ENCODE assay signal across 1 cellular context in the genomic region with DNA sequence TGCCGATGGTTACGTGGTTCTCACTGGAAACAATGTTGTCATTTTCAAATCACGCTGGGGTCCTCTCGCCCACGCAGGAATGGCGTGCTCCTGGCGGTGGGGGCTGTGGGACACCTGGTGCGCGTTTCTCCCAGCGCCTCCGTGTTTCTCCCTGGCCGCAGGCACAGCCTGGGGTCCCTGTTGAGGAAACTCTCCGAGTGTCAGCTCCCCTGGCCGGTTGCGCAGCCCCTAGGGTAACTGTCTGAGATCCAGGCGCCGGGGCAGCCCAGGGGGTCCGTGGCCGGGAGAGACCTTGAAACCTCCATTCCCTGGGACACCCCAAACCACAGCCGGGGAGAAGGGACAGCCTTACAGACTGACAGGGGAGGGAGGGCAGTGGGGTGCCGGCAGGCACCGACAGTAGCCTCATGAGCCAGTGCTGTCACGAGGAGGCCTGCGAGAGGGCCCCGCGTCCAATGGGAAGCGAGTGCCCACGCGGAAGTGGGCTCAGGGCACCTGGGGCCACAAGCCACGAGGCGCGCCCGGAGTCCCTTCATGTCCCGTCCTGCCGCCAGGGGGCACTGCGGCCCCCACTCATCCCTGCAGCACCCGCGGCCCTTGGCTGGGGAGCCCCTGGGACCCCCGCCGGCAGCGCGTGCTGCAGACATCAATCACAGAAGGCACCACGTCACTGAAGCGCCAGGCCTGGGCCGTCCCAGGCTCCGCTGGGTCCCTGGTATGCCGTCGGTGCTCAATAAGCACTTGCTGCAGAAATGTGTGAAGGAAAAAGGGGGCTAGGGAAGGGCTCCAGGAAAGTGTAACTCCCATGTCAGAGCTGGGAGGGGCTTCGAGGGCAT.
A peak's percentile ranks its signal among the peaks of the same experiment; 100 is the strongest.
TF ChIP-seq lines count a peak whose summit lies in the region.

No MANE protein-coding gene starts in this region.

TF ChIP-seq in HepG2, 621 proteins besides CTCF, POLR2A, EP300 and RAD21 (continued from another document and continues in another):
- TF ChIP-seq ZNF687 (CRISPR knock-in tag; IDR thresholded peaks at IDR 0.05) (peak; percentile 86), ZNF382 (CRISPR knock-in tag; IDR thresholded peaks at IDR 0.05; ENCODE audit: borderline replicate concordance) (no peak), SOX6 (IDR thresholded peaks at IDR 0.05) (no peak), SOX6 (CRISPR knock-in tag; IDR thresholded peaks at IDR 0.05) (no peak), ZSCAN29 (CRISPR knock-in tag; conservative IDR thresholded peaks at IDR 0.05) (no peak), ARNT (IDR thresholded peaks at IDR 0.05) (no peak), SP4 (CRISPR knock-in tag; IDR thresholded peaks at IDR 0.05) (no peak), GLMP (CRISPR knock-in tag; IDR thresholded peaks at IDR 0.05; ENCODE audit: borderline replicate concordance) (no peak), ZNF841 (CRISPR knock-in tag; IDR thresholded peaks at IDR 0.05; ENCODE audit: borderline replicate concordance) (no peak), POLR2AphosphoS2 (IDR thresholded peaks at IDR 0.05; ENCODE audit: low read depth, low read length) (no peak), RFX1 (IDR thresholded peaks at IDR 0.05) (no peak), TRIM24 (CRISPR knock-in tag; IDR thresholded peaks at IDR 0.05) (no peak), HOMEZ (CRISPR knock-in tag; IDR thresholded peaks at IDR 0.05; ENCODE audit: low read depth) (no peak), PITX1 (CRISPR knock-in tag; IDR thresholded peaks at IDR 0.05) (no peak), ASH2L (IDR thresholded peaks at IDR 0.05; ENCODE audit: insufficient read length, low read depth, low read length) (no peak), CCDC6 (CRISPR knock-in tag; IDR thresholded peaks at IDR 0.05) (0 out of 2 replicates have a peak, but pooled peaks have one; percentile 75), STAG1 (CRISPR knock-in tag; IDR thresholded peaks at IDR 0.05) (peak; percentile 41; the same call in 1 of the 2 replicates), TAF1 (CRISPR knock-in tag; IDR thresholded peaks at IDR 0.05) (no peak), ZMYM2 (CRISPR knock-in tag; IDR thresholded peaks at IDR 0.05) (no peak), ZHX2 (IDR thresholded peaks at IDR 0.05; ENCODE audit: low read depth) (no peak), ZHX2 (CRISPR knock-in tag; IDR thresholded peaks at IDR 0.05; ENCODE audit: borderline replicate concordance) (no peak), U2AF2 (IDR thresholded peaks at IDR 0.05; ENCODE audit: low read depth, low read length) (no peak), ERF (CRISPR knock-in tag; IDR thresholded peaks at IDR 0.05) (no peak; the same call in 1 of the 2 replicates), ZSCAN31 (CRISPR knock-in tag; IDR thresholded peaks at IDR 0.05; ENCODE audit: low read depth) (no peak), TCF7L2 (IDR thresholded peaks at IDR 0.05; ENCODE audit: low read depth, low read length) (no peak), DR1 (CRISPR knock-in tag; IDR thresholded peaks at IDR 0.05) (no peak)
- TF ChIP-seq, protein P1, sequence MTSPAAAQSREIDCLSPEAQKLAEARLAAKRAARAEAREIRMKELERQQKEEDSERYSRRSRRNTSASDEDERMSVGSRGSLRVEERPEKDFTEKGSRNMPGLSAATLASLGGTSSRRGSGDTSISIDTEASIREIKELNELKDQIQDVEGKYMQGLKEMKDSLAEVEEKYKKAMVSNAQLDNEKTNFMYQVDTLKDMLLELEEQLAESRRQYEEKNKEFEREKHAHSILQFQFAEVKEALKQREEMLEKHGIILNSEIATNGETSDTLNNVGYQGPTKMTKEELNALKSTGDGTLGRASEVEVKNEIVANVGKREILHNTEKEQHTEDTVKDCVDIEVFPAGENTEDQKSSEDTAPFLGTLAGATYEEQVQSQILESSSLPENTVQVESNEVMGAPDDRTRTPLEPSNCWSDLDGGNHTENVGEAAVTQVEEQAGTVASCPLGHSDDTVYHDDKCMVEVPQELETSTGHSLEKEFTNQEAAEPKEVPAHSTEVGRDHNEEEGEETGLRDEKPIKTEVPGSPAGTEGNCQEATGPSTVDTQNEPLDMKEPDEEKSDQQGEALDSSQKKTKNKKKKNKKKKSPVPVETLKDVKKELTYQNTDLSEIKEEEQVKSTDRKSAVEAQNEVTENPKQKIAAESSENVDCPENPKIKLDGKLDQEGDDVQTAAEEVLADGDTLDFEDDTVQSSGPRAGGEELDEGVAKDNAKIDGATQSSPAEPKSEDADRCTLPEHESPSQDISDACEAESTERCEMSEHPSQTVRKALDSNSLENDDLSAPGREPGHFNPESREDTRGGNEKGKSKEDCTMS (CRISPR knock-in tag; conservative IDR thresholded peaks at IDR 0.05): no peak
- TF ChIP-seq, protein P2, sequence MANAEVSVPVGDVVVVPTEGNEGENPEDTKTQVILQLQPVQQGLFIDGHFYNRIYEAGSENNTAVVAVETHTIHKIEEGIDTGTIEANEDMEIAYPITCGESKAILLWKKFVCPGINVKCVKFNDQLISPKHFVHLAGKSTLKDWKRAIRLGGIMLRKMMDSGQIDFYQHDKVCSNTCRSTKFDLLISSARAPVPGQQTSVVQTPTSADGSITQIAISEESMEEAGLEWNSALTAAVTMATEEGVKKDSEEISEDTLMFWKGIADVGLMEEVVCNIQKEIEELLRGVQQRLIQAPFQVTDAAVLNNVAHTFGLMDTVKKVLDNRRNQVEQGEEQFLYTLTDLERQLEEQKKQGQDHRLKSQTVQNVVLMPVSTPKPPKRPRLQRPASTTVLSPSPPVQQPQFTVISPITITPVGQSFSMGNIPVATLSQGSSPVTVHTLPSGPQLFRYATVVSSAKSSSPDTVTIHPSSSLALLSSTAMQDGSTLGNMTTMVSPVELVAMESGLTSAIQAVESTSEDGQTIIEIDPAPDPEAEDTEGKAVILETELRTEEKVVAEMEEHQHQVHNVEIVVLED (CRISPR knock-in tag; IDR thresholded peaks at IDR 0.05; ENCODE audit: borderline replicate concordance): no peak
- TF ChIP-seq, protein P3, sequence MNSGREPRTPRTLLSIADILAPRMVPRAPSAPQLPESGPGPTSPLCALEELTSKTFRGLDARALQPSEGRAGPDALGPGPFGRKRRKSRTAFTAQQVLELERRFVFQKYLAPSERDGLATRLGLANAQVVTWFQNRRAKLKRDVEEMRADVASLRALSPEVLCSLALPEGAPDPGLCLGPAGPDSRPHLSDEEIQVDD (CRISPR knock-in tag; IDR thresholded peaks at IDR 0.05; ENCODE audit: borderline replicate concordance): no peak
- TF ChIP-seq, protein P4, sequence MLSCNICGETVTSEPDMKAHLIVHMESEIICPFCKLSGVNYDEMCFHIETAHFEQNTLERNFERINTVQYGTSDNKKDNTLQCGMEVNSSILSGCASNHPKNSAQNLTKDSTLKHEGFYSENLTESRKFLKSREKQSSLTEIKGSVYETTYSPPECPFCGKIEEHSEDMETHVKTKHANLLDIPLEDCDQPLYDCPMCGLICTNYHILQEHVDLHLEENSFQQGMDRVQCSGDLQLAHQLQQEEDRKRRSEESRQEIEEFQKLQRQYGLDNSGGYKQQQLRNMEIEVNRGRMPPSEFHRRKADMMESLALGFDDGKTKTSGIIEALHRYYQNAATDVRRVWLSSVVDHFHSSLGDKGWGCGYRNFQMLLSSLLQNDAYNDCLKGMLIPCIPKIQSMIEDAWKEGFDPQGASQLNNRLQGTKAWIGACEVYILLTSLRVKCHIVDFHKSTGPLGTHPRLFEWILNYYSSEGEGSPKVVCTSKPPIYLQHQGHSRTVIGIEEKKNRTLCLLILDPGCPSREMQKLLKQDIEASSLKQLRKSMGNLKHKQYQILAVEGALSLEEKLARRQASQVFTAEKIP (CRISPR knock-in tag; IDR thresholded peaks at IDR 0.05; ENCODE audit: borderline replicate concordance): no peak
- TF ChIP-seq, protein P5, sequence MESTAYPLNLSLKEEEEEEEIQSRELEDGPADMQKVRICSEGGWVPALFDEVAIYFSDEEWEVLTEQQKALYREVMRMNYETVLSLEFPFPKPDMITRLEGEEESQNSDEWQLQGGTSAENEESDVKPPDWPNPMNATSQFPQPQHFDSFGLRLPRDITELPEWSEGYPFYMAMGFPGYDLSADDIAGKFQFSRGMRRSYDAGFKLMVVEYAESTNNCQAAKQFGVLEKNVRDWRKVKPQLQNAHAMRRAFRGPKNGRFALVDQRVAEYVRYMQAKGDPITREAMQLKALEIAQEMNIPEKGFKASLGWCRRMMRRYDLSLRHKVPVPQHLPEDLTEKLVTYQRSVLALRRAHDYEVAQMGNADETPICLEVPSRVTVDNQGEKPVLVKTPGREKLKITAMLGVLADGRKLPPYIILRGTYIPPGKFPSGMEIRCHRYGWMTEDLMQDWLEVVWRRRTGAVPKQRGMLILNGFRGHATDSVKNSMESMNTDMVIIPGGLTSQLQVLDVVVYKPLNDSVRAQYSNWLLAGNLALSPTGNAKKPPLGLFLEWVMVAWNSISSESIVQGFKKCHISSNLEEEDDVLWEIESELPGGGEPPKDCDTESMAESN (CRISPR knock-in tag; conservative IDR thresholded peaks at IDR 0.05): no peak
